ENCODE assay signal across 11 cellular contexts in the genomic region with DNA sequence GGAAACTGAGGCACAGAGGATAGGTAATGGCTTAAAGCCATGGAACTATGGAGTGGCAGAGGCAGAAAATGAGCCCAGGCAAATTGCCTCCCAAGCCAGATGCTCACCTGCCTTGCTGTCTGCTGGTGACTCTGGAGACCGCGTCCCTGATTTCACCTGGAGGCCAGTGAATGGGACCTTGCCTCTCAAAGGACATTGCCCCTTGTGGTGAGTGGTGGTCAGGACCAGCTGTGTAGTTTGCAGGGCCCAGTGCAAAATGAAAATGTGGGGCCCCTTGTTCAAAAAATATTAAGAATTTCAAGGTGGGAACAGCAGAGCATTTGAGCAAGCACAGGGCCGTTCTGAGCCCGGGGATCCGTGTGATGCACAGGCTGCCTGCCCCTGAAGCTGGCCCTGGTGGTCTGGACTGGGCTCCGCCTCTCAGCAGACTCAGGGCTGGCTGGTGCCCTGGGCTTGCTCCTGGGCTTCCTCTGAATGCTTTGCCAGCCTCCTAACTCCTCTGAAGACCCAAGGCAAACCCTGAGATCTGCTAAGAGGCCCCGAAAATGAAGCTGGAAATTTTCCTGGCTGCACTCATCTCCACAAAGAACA. TPM values are rescaled to one million over a fixed set of nuclear protein-coding genes. Genes with fewer than 3 reads are reported as not detected.
A peak's percentile ranks its signal among the peaks of the same experiment; 100 is the strongest.
DNase-seq lines count a peak whose midpoint lies in the region; ATAC-seq and TF ChIP-seq lines count a peak whose summit lies in the region.
"Had no signal": no experiment of that assay in that cellular context is flagged by ENCODE, and none has a peak within 500 bp of the region (broad histone marks: within the 10 kb centered on the region; RNA-seq: fewer than 3 reads in every experiment).

No MANE protein-coding gene starts in this region.

- H3K4me3 ChIP-seq in PC-3 (ENCODE audit: low read length) (no peak overlapping the region), osteoblast (ENCODE audit: insufficient read depth, low read length) (no peak overlapping the region), sigmoid colon (no peak overlapping the region)
- H3K4me3 ChIP-seq: SJCRH30 had no signal

- H3F3A ChIP-seq in PC-3 (ENCODE audit: low read length, unreplicated experiment), result no peaks in the 10 kb centered on the region

- H2AFZ ChIP-seq in PC-3 (ENCODE audit: low read length), result no peak overlapping the region
- no peak overlapping the region for H2AFZ ChIP-seq in osteoblast (ENCODE audit: low read length)

- WGBS in sigmoid colon, 2 donors, result 74 to 87% methylated on average over 7 of the region's 7 CpGs

- H3K79me2 ChIP-seq in PC-3 (ENCODE audit: low read length) (no peaks in the 10 kb centered on the region), osteoblast (ENCODE audit: insufficient read depth, low read length) (no peaks in the 10 kb centered on the region)

- intact Hi-C loops in PC-3 (cut with micrococcal nuclease), result no loop called here
- intact Hi-C loops in sigmoid colon (cut with DNase I), result no loop called here

- ATAC-seq in PC-3, result peak; percentile 49; the same call in 1 of the 2 replicates
- no peak for ATAC-seq in GM18511 (IDR thresholded peaks at IDR 0.05; ENCODE audit: unreplicated experiment)

- POLR2A ChIA-PET in PC-3 (lab: Charles Lee; ENCODE audit: unreplicated experiment), result no interaction called here

- TF ChIP-seq POLR2A in sigmoid colon (IDR thresholded peaks at IDR 0.05), result no peak

- H3K4me1 ChIP-seq in PC-3 (ENCODE audit: insufficient read depth, low read length), result peaks cover 4% of the 10 kb centered on the region; the same call in 1 of the 2 replicates
- H3K4me1 ChIP-seq in osteoblast (ENCODE audit: insufficient read depth, low read length), result peaks cover 9% of the 10 kb centered on the region
- no peaks in the 10 kb centered on the region for H3K4me1 ChIP-seq in sigmoid colon
- H3K4me1 ChIP-seq: SJCRH30 had no signal

- H3K27me3 ChIP-seq in PC-3 (ENCODE audit: low read length), result no peaks in the 10 kb centered on the region
- no peaks in the 10 kb centered on the region for H3K27me3 ChIP-seq in osteoblast (ENCODE audit: insufficient read depth, low read length)
- peaks cover 0 to 11% (median 0%) of the 10 kb centered on the region in 3 donors for H3K27me3 ChIP-seq in sigmoid colon
- H3K27me3 ChIP-seq: SJCRH30 had no signal

- no peak overlapping the region for H3K9ac ChIP-seq in PC-3 (ENCODE audit: low read length)

- no peak overlapping the region for H3K4me2 ChIP-seq in PC-3 (ENCODE audit: low read length)
- no peak overlapping the region for H3K4me2 ChIP-seq in osteoblast (ENCODE audit: insufficient read depth, low read length)

- TF ChIP-seq CTCF in GM12874 (IDR thresholded peaks at IDR 0.05; ENCODE audit: insufficient read depth, low read depth, low read length) (peak; percentile 14; the same call in 1 of the 2 replicates), PC-3 (conservative IDR thresholded peaks at IDR 0.05; ENCODE audit: low read depth, low read length) (peak; percentile 50), osteoblast (IDR thresholded peaks at IDR 0.05; ENCODE audit: extremely low read depth, low read depth, low read length) (peak; percentile 14), sigmoid colon (IDR thresholded peaks at IDR 0.05) (no peak)

- H3K9me2 ChIP-seq in PC-3 (replicated peaks; ENCODE audit: low read length), result no peaks in the 10 kb centered on the region

- no peak for TF ChIP-seq EP300 in sigmoid colon (IDR thresholded peaks at IDR 0.05)

- H3K36me3 ChIP-seq in PC-3 (ENCODE audit: low read depth, low read length) (no peaks in the 10 kb centered on the region), osteoblast (ENCODE audit: insufficient read depth, low read length) (no peaks in the 10 kb centered on the region), sigmoid colon (no peaks in the 10 kb centered on the region)
- H3K36me3 ChIP-seq: SJCRH30 had no signal

- CTCF ChIA-PET in PC-3 (lab: Charles Lee), result interaction anchor here (0.9 kb wide), 1 partner anchor 27 kb away, joined by 13 read pairs; no protein-coding TSS in a partner anchor

- BruUV-seq in PC-3 (replicated peaks; lab: Mats Ljungman, UMichigan), result no TSS peak

- H3K9me3 ChIP-seq in PC-3 (ENCODE audit: low read length), result no peaks in the 10 kb centered on the region
- peaks cover 2% of the 10 kb centered on the region for H3K9me3 ChIP-seq in osteoblast (ENCODE audit: low read depth, low read length)
- H3K9me3 ChIP-seq in sigmoid colon, result peaks cover 0 to 6% (median 0%) of the 10 kb centered on the region in 4 donors
- H3K9me3 ChIP-seq: SJCRH30 had no signal

- H3K27ac ChIP-seq in PC-3 (ENCODE audit: low read length), result no peak overlapping the region
- H3K27ac ChIP-seq in epithelial cell of prostate, result peak overlapping the region; percentile 12
- no peak overlapping the region for H3K27ac ChIP-seq in osteoblast (ENCODE audit: low read depth, low read length)
- no peak overlapping the region for H3K27ac ChIP-seq in sigmoid colon
- H3K27ac ChIP-seq: SJCRH30 had no signal

- no peaks in the 10 kb centered on the region for H4K20me1 ChIP-seq in PC-3 (ENCODE audit: low read length)
- no peaks in the 10 kb centered on the region for H4K20me1 ChIP-seq in osteoblast (ENCODE audit: insufficient read depth, low read length)

- DNase-seq in PC-3, result peak; percentile 35
- DNase-seq in epithelial cell of prostate (ENCODE audit: low read depth, low spot score), result no peak
- no peak for DNase-seq in osteoblast (ENCODE audit: insufficient read length, low spot score, missing footprints)
- no peak for DNase-seq in sigmoid colon
- no peak for DNase-seq in SHP77 (lab: John Stamatoyannopoulos, UW)
- DNase-seq: NCI-H1436 treated with DMSO at 0.1 percent for 48 hours; NCI-H69; SJCRH30; stimulated activated CD4-positive, alpha-beta T cell treated with anti-CD3 and anti-CD28 coated beads, Interleukin-12 subunit alpha, Interleukin-12 subunit beta, amount 100 ng/mL, for 4 hours had no signal

RNA-seq across cellular contexts. Expression of a gene that starts 19.8 kb away (rescaled TPM):
- 61.5 and 74.1 TPM in 2 replicates for total RNA-seq in PC-3 (2014; rRNA removed)
- 13.6 and 16.3 TPM in 2 replicates for total RNA-seq in osteoblast
- 1 to 10 TPM; 1.7 to 5.3 (median 3.3) TPM for total RNA-seq in sigmoid colon
- 1 to 10 TPM; 2.3 to 7.1 (median 2.4) TPM for polyA plus RNA-seq in sigmoid colon

Comparison
In these comparisons a context has a peak if more than half of its experiments do, and no peak if none do; other contexts are left out.
1. CTCF ChIP-seq: peak in GM12874 (single experiment), PC-3 (single experiment) and osteoblast (single experiment); none in sigmoid colon (0 of 4).